Comparison of ENCODE assay signal across 20 cellular contexts in the genomic region with DNA sequence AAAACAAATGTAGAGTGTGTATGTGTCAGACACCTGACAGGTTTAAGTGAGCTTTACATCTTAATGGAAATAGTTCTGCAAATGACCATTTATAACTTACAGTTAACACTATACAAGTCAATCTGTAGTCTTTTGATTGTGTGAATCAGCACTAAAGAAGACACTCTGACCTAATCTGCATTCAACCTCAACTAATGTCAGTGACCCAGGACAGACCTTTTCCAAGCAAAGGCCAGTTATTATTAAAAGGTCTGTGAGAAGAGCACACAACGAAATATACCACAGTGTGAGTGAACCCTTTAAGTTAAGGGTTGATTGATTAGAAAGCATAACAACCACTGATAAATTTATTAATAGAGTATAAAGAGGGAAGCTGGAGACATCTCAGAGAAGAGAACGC.
DNase-seq lines count a peak whose midpoint lies in the region; ATAC-seq, FAIRE-seq and TF ChIP-seq lines count a peak whose summit lies in the region.
"Had no signal": no experiment of that assay in that cellular context is flagged by ENCODE, and none has a peak within 500 bp of the region (broad histone marks: within the 10 kb centered on the region; RNA-seq: fewer than 3 reads in every experiment).

No MANE protein-coding gene starts in this region.

- no TSS peak for BruUV-seq in HepG2 (replicated peaks; lab: Mats Ljungman, UMichigan)

- no peak for TF ChIP-seq RAD21 in liver (IDR thresholded peaks at IDR 0.05)
- no peak for TF ChIP-seq RAD21 in HepG2 (CRISPR knock-in tag; IDR thresholded peaks at IDR 0.05)

- DNase-seq in HepG2 (ENCODE audit: low spot score) (no peak), left lobe of liver (ENCODE audit: low spot score) (no peak), NCI-H226 (no peak), left ventricle myocardium superior (no peak)
- DNase-seq: AML-193; Caco-2; Calu3; CD4-positive, alpha-beta T cell; CD8-positive, alpha-beta T cell; DMS79 treated with DMSO at 0.1 percent for 48 hours; GF-D8 had no signal

- no peaks in the 10 kb centered on the region for H3K27me3 ChIP-seq in liver (ENCODE audit: control insufficient read depth in 4 of 4, insufficient read depth in 4 of 4, low read length in 3 of 4)
- no peaks in the 10 kb centered on the region for H3K27me3 ChIP-seq in HepG2 (ENCODE audit: control insufficient read depth in 1 of 2, insufficient read depth in 2 of 2, low read length in 2 of 2)
- H3K27me3 ChIP-seq: BLaER1 treated with 17β-estradiol and CSF1 and Interleukin-3, amounts not matched to agents 10 nM and 100 nM had no signal

- H3K79me2 ChIP-seq in HepG2 (ENCODE audit: insufficient read depth, low read length) = no peaks in the 10 kb centered on the region

- H3K4me1 ChIP-seq in liver (ENCODE audit: control insufficient read depth in 4 of 4, insufficient read depth in 4 of 4, low read length in 3 of 4) = peaks cover 0 to 11% (median 0%) of the 10 kb centered on the region in 4 donors
- no peaks in the 10 kb centered on the region for H3K4me1 ChIP-seq in HepG2 (ENCODE audit: insufficient read depth, low read length)
- H3K4me1 ChIP-seq: A549, Caco-2 had no signal

- CTCF ChIA-PET in HepG2 (lab: Yijun Ruan, JAX; ENCODE audit: low intra/inter-chr PET ratio, low total read pairs) = no interaction called here

- H3K36me3 ChIP-seq in liver (ENCODE audit: control insufficient read depth in 4 of 4, insufficient read depth in 3 of 4, low read depth in 1 of 4, low read length in 3 of 4) = no peaks in the 10 kb centered on the region
- H3K36me3 ChIP-seq in HepG2 (replicated peaks in 1 of 2; ENCODE audit: control insufficient read depth in 1 of 2, insufficient read depth in 2 of 2, low read length in 2 of 2) = no peaks in the 10 kb centered on the region
- H3K36me3 ChIP-seq: BLaER1 treated with 17β-estradiol and CSF1 and Interleukin-3, amounts not matched to agents 10 nM and 100 nM had no signal

- peak overlapping the region; percentile 63 to 88 for H3K27ac ChIP-seq in liver (ENCODE audit: low read depth in 1 of 2, low read length in 2 of 2)
- no peak overlapping the region for H3K27ac ChIP-seq in HepG2 (ENCODE audit: extremely low read length, insufficient read depth, low read length)
- H3K27ac ChIP-seq: 22Rv1; A549; BLaER1 treated with 17β-estradiol and CSF1 and Interleukin-3, amounts not matched to agents 10 nM and 100 nM; C4-2B had no signal

- H3K4me3 ChIP-seq in liver (ENCODE audit: low read depth in 1 of 3, low read length in 3 of 3) (no peak overlapping the region), HepG2 (replicated peaks in 1 of 3; ENCODE audit: insufficient read depth in 1 of 3, low read depth in 2 of 3, low read length in 3 of 3) (no peak overlapping the region)
- H3K4me3 ChIP-seq: A549; BLaER1 treated with 17β-estradiol and CSF1 and Interleukin-3, amounts not matched to agents 10 nM and 100 nM had no signal

- no peak for FAIRE-seq in HepG2 (lab: Jason Lieb, UNC)
- FAIRE-seq: A549, D721Med, G401.6, GM12891, GM19239 had no signal

- TF ChIP-seq EP300 in HepG2 (IDR thresholded peaks at IDR 0.05; ENCODE audit: low read depth in 2 of 2, low read length in 2 of 2) = no peak
- TF ChIP-seq EP300 in HepG2 (CRISPR knock-in tag; IDR thresholded peaks at IDR 0.05; ENCODE audit: borderline replicate concordance) = no peak

- ATAC-seq in HepG2 (no peak), left lobe of liver (peak; percentile 69), left ventricle myocardium superior (no peak)
- ATAC-seq: A549; CD8-positive, alpha-beta T cell had no signal

- 63% methylated on average over 2 of the region's 2 CpGs for WGBS in liver
- WGBS in HepG2 (ENCODE audit: low lambda C conversion rate) = 30% methylated on average over 2 of the region's 2 CpGs

- in situ Hi-C loops in HepG2 (cut with HindIII; ENCODE audit: extremely low pct_ligation_motif_present, low pct_unique_long_range_greater_than_20kb) = no loop called here

- intact Hi-C loops in HepG2 (cut with micrococcal nuclease; ENCODE audit: unreplicated experiment) = no loop called here
- intact Hi-C loops in left ventricle myocardium superior (cut with micrococcal nuclease) = loop anchor here (10.0 kb wide), 1 partner anchor 295 kb away; no protein-coding TSS in a partner anchor

- no peak for TF ChIP-seq POLR2A in HepG2 (IDR thresholded peaks at IDR 0.05; ENCODE audit: insufficient read depth in 1 of 2, low read depth in 2 of 2, low read length in 2 of 2)

- H4K20me1 ChIP-seq in HepG2 (ENCODE audit: insufficient read depth, low read length) = no peaks in the 10 kb centered on the region
- H4K20me1 ChIP-seq: BLaER1 treated with 17β-estradiol and CSF1 and Interleukin-3, amounts not matched to agents 10 nM and 100 nM had no signal

- POLR2A ChIA-PET in HepG2 (lab: Yijun Ruan, JAX) = no interaction called here

- TF ChIP-seq CTCF in liver (IDR thresholded peaks at IDR 0.05; ENCODE audit: low read depth, low read length, missing input control) (no peak), HepG2 (CRISPR knock-in tag; IDR thresholded peaks at IDR 0.05) (no peak)

- H3K9me3 ChIP-seq in liver (ENCODE audit: control insufficient read depth in 4 of 4, low read length in 3 of 4) = peaks cover 0 to 3% (median 2%) of the 10 kb centered on the region in 4 donors
- peaks cover 16% of the 10 kb centered on the region; the same call in 1 of the 2 replicates for H3K9me3 ChIP-seq in HepG2 (ENCODE audit: low read length)
- H3K9me3 ChIP-seq: A549; BLaER1 treated with 17β-estradiol and CSF1 and Interleukin-3, amounts not matched to agents 10 nM and 100 nM; Caco-2 had no signal

- H2AFZ ChIP-seq in HepG2 (ENCODE audit: low read length) = no peak overlapping the region

- H3K9ac ChIP-seq in liver (ENCODE audit: low read depth in 1 of 2, low read length in 2 of 2) (no peak overlapping the region), HepG2 (ENCODE audit: insufficient read depth, low read depth, low read length) (no peak overlapping the region)
- H3K9ac ChIP-seq: BLaER1 treated with 17β-estradiol and CSF1 and Interleukin-3, amounts not matched to agents 10 nM and 100 nM had no signal

- no peak overlapping the region for H3K4me2 ChIP-seq in HepG2 (ENCODE audit: low read depth, low read length)
- H3K4me2 ChIP-seq: A549; BLaER1 treated with 17β-estradiol and CSF1 and Interleukin-3, amounts not matched to agents 10 nM and 100 nM had no signal

TF ChIP-seq in liver, 16 proteins besides CTCF, POLR2A, EP300 and RAD21:
- TF ChIP-seq EGR1 (IDR thresholded peaks at IDR 0.05; ENCODE audit: low read depth in 2 of 2) (no peak), HNF4A (conservative IDR thresholded peaks at IDR 0.05) (peak in 1 of 2 donors; percentile 22), RXRA (IDR thresholded peaks at IDR 0.05) (peak; percentile 10 to 70)

TF ChIP-seq in HepG2, 621 proteins besides CTCF, POLR2A, EP300 and RAD21:
- TF ChIP-seq CEBPG (CRISPR knock-in tag; IDR thresholded peaks at IDR 0.05) (no peak), ZFP1 (CRISPR knock-in tag; IDR thresholded peaks at IDR 0.05) (no peak), ZNF775 (CRISPR knock-in tag; IDR thresholded peaks at IDR 0.05; ENCODE audit: borderline replicate concordance) (no peak)
